In the genomic region with DNA sequence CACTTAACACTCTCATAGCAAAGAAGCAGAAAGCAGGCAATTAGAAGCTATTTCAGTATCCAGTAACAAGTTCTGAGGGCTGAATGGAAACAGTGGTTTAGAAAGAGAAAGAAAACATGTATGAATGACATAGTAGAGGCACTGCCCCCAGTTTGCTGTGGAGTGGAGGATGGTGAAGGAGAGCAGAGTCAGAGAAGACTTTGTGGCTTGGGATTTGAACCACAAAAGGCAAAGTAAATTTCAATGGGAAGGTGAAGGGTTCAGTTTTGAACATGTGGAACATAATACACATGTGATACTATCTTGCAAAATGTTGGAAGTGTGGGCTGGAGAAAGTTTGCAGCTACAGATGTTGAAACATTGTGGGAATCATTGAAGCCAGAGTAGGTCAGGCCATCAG, we compare ENCODE assay signal across 16 cellular contexts.
DNase-seq lines count a peak whose midpoint lies in the region; ATAC-seq and TF ChIP-seq lines count a peak whose summit lies in the region.
"Had no signal": no experiment of that assay in that cellular context is flagged by ENCODE, and none has a peak within 500 bp of the region (broad histone marks: within the 10 kb centered on the region; RNA-seq: fewer than 3 reads in every experiment).

No MANE protein-coding gene starts in this region.

- no peak for ATAC-seq in Panc1

- H3K9me3 ChIP-seq in Panc1 (ENCODE audit: control insufficient read depth, insufficient read depth, low read depth, low read length): peaks cover 9% of the 10 kb centered on the region; the same call in 1 of the 2 replicates

- no peak overlapping the region for H3K4me3 Mint-ChIP-seq in nephron
- H3K4me3 Mint-ChIP-seq: CD4-positive, CD25-positive, alpha-beta regulatory T cell; HFFc6 had no signal

- H3K4me1 Mint-ChIP-seq in nephron: peaks cover 30% of the 10 kb centered on the region
- H3K4me1 Mint-ChIP-seq: CD4-positive, CD25-positive, alpha-beta regulatory T cell had no signal

- intact Hi-C loops in Panc1 (cut with micrococcal nuclease; ENCODE audit: unreplicated experiment): no loop called here

- no TSS peak for BruUV-seq in Panc1 (replicated peaks; lab: Mats Ljungman, UMichigan)

- POLR2A ChIA-PET in Panc1 (lab: Charles Lee): no interaction called here

- CTCF ChIA-PET in Panc1 (lab: Charles Lee): no interaction called here

- peaks cover 6% of the 10 kb centered on the region; the same call in 1 of the 2 replicates for H3K4me1 ChIP-seq in Panc1 (ENCODE audit: control insufficient read depth, insufficient read depth, low read length)
- H3K4me1 ChIP-seq: BLaER1 treated with 17β-estradiol and CSF1 and Interleukin-3, amounts not matched to agents 10 nM and 100 nM had no signal

- no peaks in the 10 kb centered on the region for H3K27me3 ChIP-seq in Panc1 (ENCODE audit: control insufficient read depth, insufficient read depth, low read length)
- H3K27me3 ChIP-seq: BLaER1 treated with 17β-estradiol and CSF1 and Interleukin-3, amounts not matched to agents 10 nM and 100 nM had no signal

- H3K4me3 ChIP-seq in AG10803 (ENCODE audit: low read length) (no peak overlapping the region), Panc1 (ENCODE audit: low read depth in 2 of 2, low read length in 2 of 2) (no peak overlapping the region), fibroblast of mammary gland (ENCODE audit: control insufficient read depth, low read depth, low read length) (no peak overlapping the region)
- H3K4me3 ChIP-seq: BLaER1 treated with 17β-estradiol and CSF1 and Interleukin-3, amounts not matched to agents 10 nM and 100 nM had no signal

- peaks cover 18% of the 10 kb centered on the region for H3K9me3 Mint-ChIP-seq in nephron

- no peak for TF ChIP-seq CTCF in AG10803 (conservative IDR thresholded peaks at IDR 0.05; ENCODE audit: low read length)
- no peak for TF ChIP-seq CTCF in Panc1 (IDR thresholded peaks at IDR 0.05)
- TF ChIP-seq CTCF in fibroblast of mammary gland (conservative IDR thresholded peaks at IDR 0.05; ENCODE audit: control insufficient read depth, insufficient read depth, low read depth, low read length): no peak
- TF ChIP-seq CTCF in nephron (IDR thresholded peaks at IDR 0.05; ENCODE audit: unreplicated experiment in 3 of 3): no peak
- TF ChIP-seq CTCF in GM13977 (IDR thresholded peaks at IDR 0.05; ENCODE audit: extremely low read depth, insufficient read depth, missing control alignments): no peak

- peak; percentile 46 for DNase-seq in AG10803 (ENCODE audit: low read depth)
- DNase-seq in Panc1 (ENCODE audit: low read depth, low spot score): no peak
- peak; percentile 73 for DNase-seq in fibroblast of mammary gland (ENCODE audit: low read depth)
- no peak for DNase-seq in NCI-H524 (lab: John Stamatoyannopoulos, UW)
- no peak for DNase-seq in GM13977 (ENCODE audit: low spot score)
- DNase-seq in AG20443 (ENCODE audit: low spot score): no peak
- no peak for DNase-seq in NCI-H2196 (lab: John Stamatoyannopoulos, UW; ENCODE audit: unreplicated experiment)
- DNase-seq: Calu3; CD4-positive, CD25-positive, alpha-beta regulatory T cell; DMS79; HCEC 1CT; HFFc6 had no signal

- peak overlapping the region; percentile 3; the same call in 1 of the 2 replicates for H3K27ac ChIP-seq in Panc1 (ENCODE audit: low read length)
- H3K27ac ChIP-seq: 22Rv1; BLaER1 treated with 17β-estradiol and CSF1 and Interleukin-3, amounts not matched to agents 10 nM and 100 nM; HL-60 had no signal

- H3K27ac Mint-ChIP-seq in nephron: peak overlapping the region in 2 of 3 experiments; percentile 9 to 21
- H3K27ac Mint-ChIP-seq: CD4-positive, CD25-positive, alpha-beta regulatory T cell; HFFc6 had no signal

- peaks cover 4% of the 10 kb centered on the region for H3K27me3 Mint-ChIP-seq in nephron (ENCODE audit: low read depth)

- H3K36me3 Mint-ChIP-seq in nephron (ENCODE audit: low read depth): peaks cover 3% of the 10 kb centered on the region
- H3K36me3 Mint-ChIP-seq: CD4-positive, CD25-positive, alpha-beta regulatory T cell had no signal

- in situ Hi-C loops in Panc1 (cut with HindIII; ENCODE audit: low pct_unique_long_range_greater_than_20kb, low sequenced_read_pairs): no loop called here
- in situ Hi-C loops in GM13977 (cut with MboI; ENCODE audit: low pct_unique_long_range_greater_than_20kb, low sequenced_read_pairs, unreplicated experiment): no loop called here

- no peaks in the 10 kb centered on the region for H3K36me3 ChIP-seq in Panc1 (ENCODE audit: control insufficient read depth, insufficient read depth, low read length)
- H3K36me3 ChIP-seq: BLaER1 treated with 17β-estradiol and CSF1 and Interleukin-3, amounts not matched to agents 10 nM and 100 nM had no signal

Comparison
In these comparisons a context has a peak if more than half of its experiments do, and no peak if none do; other contexts are left out.
1. DNase-seq: peak in AG10803 (single experiment) and fibroblast of mammary gland (single experiment); none in Panc1 (single experiment), NCI-H524 (0 of 2), GM13977 (single experiment), AG20443 (single experiment) and NCI-H2196 (single experiment).